ENCODE assay signal across 27 cellular contexts in genomic region chr4:87275311-87275710, GRCh38. TPM values are rescaled to one million over a fixed set of nuclear protein-coding genes. Genes with fewer than 3 reads are reported as not detected.
"Had no signal": no experiment of that assay in that cellular context is flagged by ENCODE, and none has a peak within 500 bp of the region (broad histone marks: within the 10 kb centered on the region; RNA-seq: fewer than 3 reads in every experiment).

No MANE protein-coding gene starts in this region.

- FAIRE-seq: keratinocyte, pancreas, urothelium cell line had no signal

- DNase-seq: hippocampal formation; kidney glomerular epithelial cell; left cardiac atrium; left lung; lower lobe of right lung; mammary epithelial cell; mesenchymal stem cell; naive thymus-derived CD8-positive, alpha-beta T cell; nucleus accumbens; pancreas; posterior cingulate gyrus; retina; right cardiac atrium; sigmoid colon; stimulated activated CD4-positive, alpha-beta T cell treated with anti-CD3 and anti-CD28 coated beads, Interleukin-1b, Interleukin-23, amount 100 ng/mL, for 48 hours; stimulated activated CD4-positive, alpha-beta T cell treated with anti-CD3 and anti-CD28 coated beads, Interleukin-2, amount 100 ng/mL, for 48 hours; stimulated activated naive B cell treated with anti-CD40 and anti-IgM and Interleukin-4, amounts not matched to agents 10 μg/mL and 1 μg/mL and 100 μg/mL, for 72 hours; stimulated activated naive CD8-positive, alpha-beta T cell treated with anti-CD3 and anti-CD28 coated beads, Interleukin-15, Interleukin-2, amounts not matched to agents 100 U/mL and 50 U/mL, for 24 hours; stomach; testis; thyroid gland; transverse colon; upper lobe of right lung had no signal

- ATAC-seq: left cardiac atrium; left lung; lower lobe of right lung; naive thymus-derived CD8-positive, alpha-beta T cell; pancreas; right cardiac atrium; stimulated activated naive B cell treated with anti-CD40 and anti-IgM and Interleukin-4, amounts not matched to agents 10 μg/mL and 1 μg/mL and 100 μg/mL, for 72 hours; stimulated activated naive CD8-positive, alpha-beta T cell treated with anti-CD3 and anti-CD28 coated beads, Interleukin-15, Interleukin-2, amounts not matched to agents 100 U/mL and 50 U/mL, for 24 hours; upper lobe of right lung had no signal

RNA-seq across cellular contexts. Expression of gene HSD17B13, which starts 47.4 kb away (rescaled TPM):
- total RNA-seq: mammary epithelial cell, neural crest cell, smooth muscle cell had no signal
